In the genomic region with DNA sequence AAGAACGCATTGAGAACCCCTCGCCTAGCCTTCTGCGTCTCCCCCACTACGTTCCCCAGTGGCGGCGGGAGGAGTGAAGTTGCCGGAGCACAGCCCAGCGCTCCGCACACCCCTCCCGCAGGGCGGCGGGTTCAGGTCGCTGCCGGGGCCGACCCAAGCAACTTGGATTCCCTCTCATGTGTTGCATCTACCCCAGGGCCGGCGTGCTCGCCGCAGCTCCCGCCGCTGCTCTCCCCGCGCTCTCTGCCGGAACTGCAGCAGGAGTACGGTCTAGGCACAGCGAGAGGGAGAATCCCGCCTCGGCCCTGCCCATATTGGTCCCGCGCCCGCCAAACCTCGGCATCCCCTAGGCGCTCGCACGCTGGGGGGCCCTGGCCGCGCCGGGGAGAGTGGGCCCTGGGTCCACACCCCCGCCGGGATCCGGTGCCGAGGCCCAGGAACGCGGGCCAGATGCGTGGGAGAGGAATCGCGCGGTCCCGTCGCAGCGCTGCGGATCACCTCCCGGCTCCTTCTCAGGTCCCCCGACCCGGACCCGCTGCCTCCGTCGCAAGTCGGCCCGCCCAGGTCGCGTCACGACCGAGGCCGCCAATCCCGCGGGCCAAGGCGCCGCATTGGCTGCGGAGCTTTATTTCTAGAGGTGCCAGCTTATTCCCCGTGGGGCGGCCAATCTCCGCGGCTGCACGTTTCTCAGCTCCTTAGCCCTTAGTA, we compare ENCODE assay signal across 1 cellular context.
TF ChIP-seq lines count a peak whose summit lies in the region.

No MANE protein-coding gene starts in this region.

TF ChIP-seq in HepG2, 621 proteins besides CTCF, POLR2A, EP300 and RAD21 (continued from another document and continues in another):
- TF ChIP-seq YEATS4 (CRISPR knock-in tag; IDR thresholded peaks at IDR 0.05; ENCODE audit: borderline replicate concordance), result peak; percentile 46; the same call in 1 of the 2 replicates
- TF ChIP-seq, protein P1, sequence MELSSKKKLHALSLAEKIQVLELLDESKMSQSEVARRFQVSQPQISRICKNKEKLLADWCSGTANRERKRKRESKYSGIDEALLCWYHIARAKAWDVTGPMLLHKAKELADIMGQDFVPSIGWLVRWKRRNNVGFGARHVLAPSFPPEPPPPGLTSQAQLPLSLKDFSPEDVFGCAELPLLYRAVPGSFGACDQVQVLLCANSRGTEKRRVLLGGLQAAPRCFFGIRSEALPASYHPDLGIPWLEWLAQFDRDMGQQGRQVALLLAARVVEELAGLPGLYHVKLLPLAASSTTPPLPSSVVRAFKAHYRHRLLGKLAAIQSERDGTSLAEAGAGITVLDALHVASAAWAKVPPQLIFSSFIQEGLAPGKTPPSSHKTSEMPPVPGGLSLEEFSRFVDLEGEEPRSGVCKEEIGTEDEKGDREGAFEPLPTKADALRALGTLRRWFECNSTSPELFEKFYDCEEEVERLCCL (CRISPR knock-in tag; IDR thresholded peaks at IDR 0.05; ENCODE audit: borderline replicate concordance), result no peak; the same call in 1 of the 2 replicates
- TF ChIP-seq, protein P2, sequence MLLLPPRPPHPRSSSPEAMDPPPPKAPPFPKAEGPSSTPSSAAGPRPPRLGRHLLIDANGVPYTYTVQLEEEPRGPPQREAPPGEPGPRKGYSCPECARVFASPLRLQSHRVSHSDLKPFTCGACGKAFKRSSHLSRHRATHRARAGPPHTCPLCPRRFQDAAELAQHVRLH (CRISPR knock-in tag; IDR thresholded peaks at IDR 0.05; ENCODE audit: borderline replicate concordance, low read depth), result no peak; the same call in 1 of the 2 replicates
- TF ChIP-seq, protein P3, sequence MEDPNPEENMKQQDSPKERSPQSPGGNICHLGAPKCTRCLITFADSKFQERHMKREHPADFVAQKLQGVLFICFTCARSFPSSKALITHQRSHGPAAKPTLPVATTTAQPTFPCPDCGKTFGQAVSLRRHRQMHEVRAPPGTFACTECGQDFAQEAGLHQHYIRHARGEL (CRISPR knock-in tag; IDR thresholded peaks at IDR 0.05), result 0 out of 2 replicates have a peak, but pooled peaks have one; percentile 59
- TF ChIP-seq ZMYM2 (CRISPR knock-in tag; IDR thresholded peaks at IDR 0.05), result 0 out of 2 replicates have a peak, but pooled peaks have one; percentile 32
- no peak for TF ChIP-seq ZNF230 (CRISPR knock-in tag; IDR thresholded peaks at IDR 0.05)
- TF ChIP-seq, protein P4, sequence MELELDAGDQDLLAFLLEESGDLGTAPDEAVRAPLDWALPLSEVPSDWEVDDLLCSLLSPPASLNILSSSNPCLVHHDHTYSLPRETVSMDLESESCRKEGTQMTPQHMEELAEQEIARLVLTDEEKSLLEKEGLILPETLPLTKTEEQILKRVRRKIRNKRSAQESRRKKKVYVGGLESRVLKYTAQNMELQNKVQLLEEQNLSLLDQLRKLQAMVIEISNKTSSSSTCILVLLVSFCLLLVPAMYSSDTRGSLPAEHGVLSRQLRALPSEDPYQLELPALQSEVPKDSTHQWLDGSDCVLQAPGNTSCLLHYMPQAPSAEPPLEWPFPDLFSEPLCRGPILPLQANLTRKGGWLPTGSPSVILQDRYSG (CRISPR knock-in tag; IDR thresholded peaks at IDR 0.05), result no peak
- TF ChIP-seq GPN1 (CRISPR knock-in tag; IDR thresholded peaks at IDR 0.05; ENCODE audit: borderline replicate concordance), result no peak; the same call in 1 of the 2 replicates
- no peak for TF ChIP-seq ZNF274 (CRISPR knock-in tag; IDR thresholded peaks at IDR 0.05)
- TF ChIP-seq ZNF468 (CRISPR knock-in tag; IDR thresholded peaks at IDR 0.05), result no peak
- TF ChIP-seq, protein P5, sequence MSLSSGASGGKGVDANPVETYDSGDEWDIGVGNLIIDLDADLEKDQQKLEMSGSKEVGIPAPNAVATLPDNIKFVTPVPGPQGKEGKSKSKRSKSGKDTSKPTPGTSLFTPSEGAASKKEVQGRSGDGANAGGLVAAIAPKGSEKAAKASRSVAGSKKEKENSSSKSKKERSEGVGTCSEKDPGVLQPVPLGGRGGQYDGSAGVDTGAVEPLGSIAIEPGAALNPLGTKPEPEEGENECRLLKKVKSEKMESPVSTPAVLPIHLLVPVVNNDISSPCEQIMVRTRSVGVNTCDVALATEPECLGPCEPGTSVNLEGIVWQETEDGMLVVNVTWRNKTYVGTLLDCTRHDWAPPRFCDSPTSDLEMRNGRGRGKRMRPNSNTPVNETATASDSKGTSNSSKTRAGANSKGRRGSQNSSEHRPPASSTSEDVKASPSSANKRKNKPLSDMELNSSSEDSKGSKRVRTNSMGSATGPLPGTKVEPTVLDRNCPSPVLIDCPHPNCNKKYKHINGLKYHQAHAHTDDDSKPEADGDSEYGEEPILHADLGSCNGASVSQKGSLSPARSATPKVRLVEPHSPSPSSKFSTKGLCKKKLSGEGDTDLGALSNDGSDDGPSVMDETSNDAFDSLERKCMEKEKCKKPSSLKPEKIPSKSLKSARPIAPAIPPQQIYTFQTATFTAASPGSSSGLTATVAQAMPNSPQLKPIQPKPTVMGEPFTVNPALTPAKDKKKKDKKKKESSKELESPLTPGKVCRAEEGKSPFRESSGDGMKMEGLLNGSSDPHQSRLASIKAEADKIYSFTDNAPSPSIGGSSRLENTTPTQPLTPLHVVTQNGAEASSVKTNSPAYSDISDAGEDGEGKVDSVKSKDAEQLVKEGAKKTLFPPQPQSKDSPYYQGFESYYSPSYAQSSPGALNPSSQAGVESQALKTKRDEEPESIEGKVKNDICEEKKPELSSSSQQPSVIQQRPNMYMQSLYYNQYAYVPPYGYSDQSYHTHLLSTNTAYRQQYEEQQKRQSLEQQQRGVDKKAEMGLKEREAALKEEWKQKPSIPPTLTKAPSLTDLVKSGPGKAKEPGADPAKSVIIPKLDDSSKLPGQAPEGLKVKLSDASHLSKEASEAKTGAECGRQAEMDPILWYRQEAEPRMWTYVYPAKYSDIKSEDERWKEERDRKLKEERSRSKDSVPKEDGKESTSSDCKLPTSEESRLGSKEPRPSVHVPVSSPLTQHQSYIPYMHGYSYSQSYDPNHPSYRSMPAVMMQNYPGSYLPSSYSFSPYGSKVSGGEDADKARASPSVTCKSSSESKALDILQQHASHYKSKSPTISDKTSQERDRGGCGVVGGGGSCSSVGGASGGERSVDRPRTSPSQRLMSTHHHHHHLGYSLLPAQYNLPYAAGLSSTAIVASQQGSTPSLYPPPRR (CRISPR knock-in tag; IDR thresholded peaks at IDR 0.05; ENCODE audit: borderline replicate concordance), result 0 out of 2 replicates have a peak, but pooled peaks have one; percentile 17
- no peak for TF ChIP-seq HNRNPL (IDR thresholded peaks at IDR 0.05; ENCODE audit: low read depth, low read length)
- peak; percentile 63 for TF ChIP-seq ZSCAN31 (CRISPR knock-in tag; IDR thresholded peaks at IDR 0.05; ENCODE audit: low read depth)
- TF ChIP-seq, protein P6, sequence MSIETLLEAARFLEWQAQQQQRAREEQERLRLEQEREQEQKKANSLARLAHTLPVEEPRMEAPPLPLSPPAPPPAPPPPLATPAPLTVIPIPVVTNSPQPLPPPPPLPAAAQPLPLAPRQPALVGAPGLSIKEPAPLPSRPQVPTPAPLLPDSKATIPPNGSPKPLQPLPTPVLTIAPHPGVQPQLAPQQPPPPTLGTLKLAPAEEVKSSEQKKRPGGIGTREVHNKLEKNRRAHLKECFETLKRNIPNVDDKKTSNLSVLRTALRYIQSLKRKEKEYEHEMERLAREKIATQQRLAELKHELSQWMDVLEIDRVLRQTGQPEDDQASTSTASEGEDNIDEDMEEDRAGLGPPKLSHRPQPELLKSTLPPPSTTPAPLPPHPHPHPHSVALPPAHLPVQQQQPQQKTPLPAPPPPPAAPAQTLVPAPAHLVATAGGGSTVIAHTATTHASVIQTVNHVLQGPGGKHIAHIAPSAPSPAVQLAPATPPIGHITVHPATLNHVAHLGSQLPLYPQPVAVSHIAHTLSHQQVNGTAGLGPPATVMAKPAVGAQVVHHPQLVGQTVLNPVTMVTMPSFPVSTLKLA (IDR thresholded peaks at IDR 0.05), result no peak
- TF ChIP-seq ZNF703 (CRISPR knock-in tag; IDR thresholded peaks at IDR 0.05; ENCODE audit: borderline replicate concordance), result no peak
- TF ChIP-seq ZNF335 (CRISPR knock-in tag; IDR thresholded peaks at IDR 0.05), result no peak
- no peak for TF ChIP-seq ZNF432 (CRISPR knock-in tag; IDR thresholded peaks at IDR 0.05; ENCODE audit: borderline replicate concordance)
- TF ChIP-seq XBP1 (CRISPR knock-in tag; IDR thresholded peaks at IDR 0.05), result no peak
- no peak for TF ChIP-seq ZNF549 (CRISPR knock-in tag; IDR thresholded peaks at IDR 0.05)
- TF ChIP-seq ZSCAN29 (CRISPR knock-in tag; conservative IDR thresholded peaks at IDR 0.05), result peak; percentile 67; the same call in 1 of the 2 replicates
- TF ChIP-seq, protein P7, sequence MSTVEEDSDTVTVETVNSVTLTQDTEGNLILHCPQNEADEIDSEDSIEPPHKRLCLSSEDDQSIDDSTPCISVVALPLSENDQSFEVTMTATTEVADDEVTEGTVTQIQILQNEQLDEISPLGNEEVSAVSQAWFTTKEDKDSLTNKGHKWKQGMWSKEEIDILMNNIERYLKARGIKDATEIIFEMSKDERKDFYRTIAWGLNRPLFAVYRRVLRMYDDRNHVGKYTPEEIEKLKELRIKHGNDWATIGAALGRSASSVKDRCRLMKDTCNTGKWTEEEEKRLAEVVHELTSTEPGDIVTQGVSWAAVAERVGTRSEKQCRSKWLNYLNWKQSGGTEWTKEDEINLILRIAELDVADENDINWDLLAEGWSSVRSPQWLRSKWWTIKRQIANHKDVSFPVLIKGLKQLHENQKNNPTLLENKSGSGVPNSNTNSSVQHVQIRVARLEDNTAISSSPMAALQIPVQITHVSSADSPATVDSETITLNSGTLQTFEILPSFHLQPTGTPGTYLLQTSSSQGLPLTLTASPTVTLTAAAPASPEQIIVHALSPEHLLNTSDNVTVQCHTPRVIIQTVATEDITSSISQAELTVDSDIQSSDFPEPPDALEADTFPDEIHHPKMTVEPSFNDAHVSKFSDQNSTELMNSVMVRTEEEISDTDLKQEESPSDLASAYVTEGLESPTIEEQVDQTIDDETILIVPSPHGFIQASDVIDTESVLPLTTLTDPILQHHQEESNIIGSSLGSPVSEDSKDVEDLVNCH (CRISPR knock-in tag; IDR thresholded peaks at IDR 0.05), result no peak
- TF ChIP-seq, protein P8, sequence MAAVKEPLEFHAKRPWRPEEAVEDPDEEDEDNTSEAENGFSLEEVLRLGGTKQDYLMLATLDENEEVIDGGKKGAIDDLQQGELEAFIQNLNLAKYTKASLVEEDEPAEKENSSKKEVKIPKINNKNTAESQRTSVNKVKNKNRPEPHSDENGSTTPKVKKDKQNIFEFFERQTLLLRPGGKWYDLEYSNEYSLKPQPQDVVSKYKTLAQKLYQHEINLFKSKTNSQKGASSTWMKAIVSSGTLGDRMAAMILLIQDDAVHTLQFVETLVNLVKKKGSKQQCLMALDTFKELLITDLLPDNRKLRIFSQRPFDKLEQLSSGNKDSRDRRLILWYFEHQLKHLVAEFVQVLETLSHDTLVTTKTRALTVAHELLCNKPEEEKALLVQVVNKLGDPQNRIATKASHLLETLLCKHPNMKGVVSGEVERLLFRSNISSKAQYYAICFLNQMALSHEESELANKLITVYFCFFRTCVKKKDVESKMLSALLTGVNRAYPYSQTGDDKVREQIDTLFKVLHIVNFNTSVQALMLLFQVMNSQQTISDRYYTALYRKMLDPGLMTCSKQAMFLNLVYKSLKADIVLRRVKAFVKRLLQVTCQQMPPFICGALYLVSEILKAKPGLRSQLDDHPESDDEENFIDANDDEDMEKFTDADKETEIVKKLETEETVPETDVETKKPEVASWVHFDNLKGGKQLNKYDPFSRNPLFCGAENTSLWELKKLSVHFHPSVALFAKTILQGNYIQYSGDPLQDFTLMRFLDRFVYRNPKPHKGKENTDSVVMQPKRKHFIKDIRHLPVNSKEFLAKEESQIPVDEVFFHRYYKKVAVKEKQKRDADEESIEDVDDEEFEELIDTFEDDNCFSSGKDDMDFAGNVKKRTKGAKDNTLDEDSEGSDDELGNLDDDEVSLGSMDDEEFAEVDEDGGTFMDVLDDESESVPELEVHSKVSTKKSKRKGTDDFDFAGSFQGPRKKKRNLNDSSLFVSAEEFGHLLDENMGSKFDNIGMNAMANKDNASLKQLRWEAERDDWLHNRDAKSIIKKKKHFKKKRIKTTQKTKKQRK (IDR thresholded peaks at IDR 0.05; ENCODE audit: low read length), result no peak
- TF ChIP-seq ZNF83 (CRISPR knock-in tag; IDR thresholded peaks at IDR 0.05; ENCODE audit: borderline replicate concordance), result 0 out of 2 replicates have a peak, but pooled peaks have one; percentile 24
- TF ChIP-seq ETV5 (CRISPR knock-in tag; IDR thresholded peaks at IDR 0.05; ENCODE audit: borderline replicate concordance), result no peak
- no peak for TF ChIP-seq ZNF629 (CRISPR knock-in tag; conservative IDR thresholded peaks at IDR 0.05)
- no peak for TF ChIP-seq ZNF282 (IDR thresholded peaks at IDR 0.05; ENCODE audit: partially characterized antibody)
- TF ChIP-seq, protein P9, sequence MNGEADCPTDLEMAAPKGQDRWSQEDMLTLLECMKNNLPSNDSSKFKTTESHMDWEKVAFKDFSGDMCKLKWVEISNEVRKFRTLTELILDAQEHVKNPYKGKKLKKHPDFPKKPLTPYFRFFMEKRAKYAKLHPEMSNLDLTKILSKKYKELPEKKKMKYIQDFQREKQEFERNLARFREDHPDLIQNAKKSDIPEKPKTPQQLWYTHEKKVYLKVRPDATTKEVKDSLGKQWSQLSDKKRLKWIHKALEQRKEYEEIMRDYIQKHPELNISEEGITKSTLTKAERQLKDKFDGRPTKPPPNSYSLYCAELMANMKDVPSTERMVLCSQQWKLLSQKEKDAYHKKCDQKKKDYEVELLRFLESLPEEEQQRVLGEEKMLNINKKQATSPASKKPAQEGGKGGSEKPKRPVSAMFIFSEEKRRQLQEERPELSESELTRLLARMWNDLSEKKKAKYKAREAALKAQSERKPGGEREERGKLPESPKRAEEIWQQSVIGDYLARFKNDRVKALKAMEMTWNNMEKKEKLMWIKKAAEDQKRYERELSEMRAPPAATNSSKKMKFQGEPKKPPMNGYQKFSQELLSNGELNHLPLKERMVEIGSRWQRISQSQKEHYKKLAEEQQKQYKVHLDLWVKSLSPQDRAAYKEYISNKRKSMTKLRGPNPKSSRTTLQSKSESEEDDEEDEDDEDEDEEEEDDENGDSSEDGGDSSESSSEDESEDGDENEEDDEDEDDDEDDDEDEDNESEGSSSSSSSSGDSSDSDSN (CRISPR knock-in tag; IDR thresholded peaks at IDR 0.05), result peak; percentile 60; the same call in 1 of the 2 replicates
- TF ChIP-seq, protein P10, sequence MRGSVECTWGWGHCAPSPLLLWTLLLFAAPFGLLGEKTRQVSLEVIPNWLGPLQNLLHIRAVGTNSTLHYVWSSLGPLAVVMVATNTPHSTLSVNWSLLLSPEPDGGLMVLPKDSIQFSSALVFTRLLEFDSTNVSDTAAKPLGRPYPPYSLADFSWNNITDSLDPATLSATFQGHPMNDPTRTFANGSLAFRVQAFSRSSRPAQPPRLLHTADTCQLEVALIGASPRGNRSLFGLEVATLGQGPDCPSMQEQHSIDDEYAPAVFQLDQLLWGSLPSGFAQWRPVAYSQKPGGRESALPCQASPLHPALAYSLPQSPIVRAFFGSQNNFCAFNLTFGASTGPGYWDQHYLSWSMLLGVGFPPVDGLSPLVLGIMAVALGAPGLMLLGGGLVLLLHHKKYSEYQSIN (CRISPR knock-in tag; IDR thresholded peaks at IDR 0.05; ENCODE audit: borderline replicate concordance), result no peak
- TF ChIP-seq ZNF383 (CRISPR knock-in tag; IDR thresholded peaks at IDR 0.05; ENCODE audit: borderline replicate concordance), result no peak
- TF ChIP-seq ZNF337 (CRISPR knock-in tag; IDR thresholded peaks at IDR 0.05; ENCODE audit: borderline replicate concordance, low read depth), result no peak
- no peak for TF ChIP-seq SRSF9 (IDR thresholded peaks at IDR 0.05; ENCODE audit: borderline replicate concordance, insufficient read depth, low read depth, low read length, poor library complexity, severe bottlenecking)
